In the genomic region with DNA sequence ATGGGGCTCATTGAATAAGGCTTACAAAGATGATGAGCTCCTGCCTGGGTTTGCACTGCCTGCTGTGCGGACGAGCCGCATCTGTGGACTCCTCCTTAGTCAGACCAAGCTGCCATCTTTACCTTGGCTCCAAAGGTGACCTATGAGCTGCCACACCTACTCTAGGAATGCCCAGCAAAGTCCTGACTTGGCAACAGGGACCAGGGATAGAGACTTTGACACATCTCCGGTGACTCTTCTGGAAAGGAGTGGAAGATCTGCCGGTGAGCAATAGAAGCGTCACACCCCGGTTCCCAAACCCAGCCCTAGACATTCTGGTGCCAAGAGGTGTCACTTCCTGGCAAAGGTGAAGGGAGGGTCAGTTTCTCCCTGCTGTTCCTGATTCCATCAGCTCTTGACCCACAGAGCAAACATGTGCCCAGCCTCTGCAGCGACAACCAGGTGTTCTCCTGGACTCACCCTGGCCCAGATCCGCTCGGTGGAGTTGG, we compare ENCODE assay signal across 1 cellular context.
TF ChIP-seq lines count a peak whose summit lies in the region.

No MANE protein-coding gene starts in this region.

TF ChIP-seq in A549, 52 proteins besides CTCF, POLR2A, EP300 and RAD21 (continued from another document):
- TF ChIP-seq, protein P1, sequence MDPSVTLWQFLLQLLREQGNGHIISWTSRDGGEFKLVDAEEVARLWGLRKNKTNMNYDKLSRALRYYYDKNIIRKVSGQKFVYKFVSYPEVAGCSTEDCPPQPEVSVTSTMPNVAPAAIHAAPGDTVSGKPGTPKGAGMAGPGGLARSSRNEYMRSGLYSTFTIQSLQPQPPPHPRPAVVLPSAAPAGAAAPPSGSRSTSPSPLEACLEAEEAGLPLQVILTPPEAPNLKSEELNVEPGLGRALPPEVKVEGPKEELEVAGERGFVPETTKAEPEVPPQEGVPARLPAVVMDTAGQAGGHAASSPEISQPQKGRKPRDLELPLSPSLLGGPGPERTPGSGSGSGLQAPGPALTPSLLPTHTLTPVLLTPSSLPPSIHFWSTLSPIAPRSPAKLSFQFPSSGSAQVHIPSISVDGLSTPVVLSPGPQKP (IDR thresholded peaks at IDR 0.05; ENCODE audit: low read depth, low read length): no peak
- TF ChIP-seq CEBPB (IDR thresholded peaks at IDR 0.05) (no peak), FOXS1 (CRISPR knock-in tag; IDR thresholded peaks at IDR 0.05) (no peak), RFX5 (IDR thresholded peaks at IDR 0.05) (no peak), CHD2 (IDR thresholded peaks at IDR 0.05; ENCODE audit: low read length, partially characterized antibody) (no peak)
